10 cellular contexts compared by ENCODE assay signal in genomic region chr16:75254359-75254837, GRCh38. TPM values are rescaled to one million over a fixed set of nuclear protein-coding genes. Genes with fewer than 3 reads are reported as not detected.
DNase-seq lines count a peak whose midpoint lies in the region; ATAC-seq and TF ChIP-seq lines count a peak whose summit lies in the region.
"Had no signal": no experiment of that assay in that cellular context is flagged by ENCODE, and none has a peak within 500 bp of the region (broad histone marks: within the 10 kb centered on the region; RNA-seq: fewer than 3 reads in every experiment).

No MANE protein-coding gene starts in this region.

- peak; percentile 97 for DNase-seq in A172 (ENCODE audit: low spot score)
- DNase-seq in M059J (ENCODE audit: low read depth) = peak; percentile 74
- no peak for DNase-seq in endothelial cell (ENCODE audit: low spot score)
- peak; percentile 91 for DNase-seq in mesendoderm
- no peak for DNase-seq in DMS114 treated with DMSO at 0.1 percent for 48 hours (lab: John Stamatoyannopoulos, UW; ENCODE audit: unreplicated experiment)
- no peak for DNase-seq in NCI-H345 (lab: John Stamatoyannopoulos, UW)
- DNase-seq: activated B cell treated with CpG ODN at 0.5 μM for 24 hours had no signal

- no peaks in the 10 kb centered on the region for H3K9me3 Mint-ChIP-seq in endothelial cell (ENCODE audit: unreplicated experiment)
- H3K9me3 Mint-ChIP-seq: activated B cell treated with CpG ODN at 0.5 μM for 24 hours had no signal

- no CpG with 5 or more reads among the region's 5 CpGs for WGBS in mesendoderm (ENCODE audit: extremely low coverage, insufficient coverage, low lambda C conversion rate)

- peak overlapping the region; percentile 58 for H3K4ac ChIP-seq in mesendoderm (ENCODE audit: low read depth, low read length)

- peaks cover 58% of the 10 kb centered on the region for H3K4me1 Mint-ChIP-seq in endothelial cell (ENCODE audit: unreplicated experiment)

- H3K79me1 ChIP-seq in mesendoderm (ENCODE audit: low read length) = peaks cover 26% of the 10 kb centered on the region

- no peak overlapping the region for H3K4me2 ChIP-seq in mesendoderm (ENCODE audit: low read length)

- peak overlapping the region; percentile 47 for H3K9ac ChIP-seq in mesendoderm (ENCODE audit: low read length)
- H3K9ac ChIP-seq: BLaER1 treated with 17β-estradiol and CSF1 and Interleukin-3, amounts not matched to agents 10 nM and 100 nM had no signal

- H3K27me3 ChIP-seq in mesendoderm (ENCODE audit: insufficient read depth, low read length, poor library complexity) = no peaks in the 10 kb centered on the region

- H2BK120ac ChIP-seq in mesendoderm (ENCODE audit: low read depth, low read length) = no peak overlapping the region

- peaks cover 66% of the 10 kb centered on the region for H3K79me2 ChIP-seq in mesendoderm (ENCODE audit: control insufficient read depth, insufficient read depth, low read length)

- ATAC-seq in HG02885 (IDR thresholded peaks at IDR 0.05; ENCODE audit: poor library complexity, unreplicated experiment) = no peak
- ATAC-seq in HG03571 (IDR thresholded peaks at IDR 0.05; ENCODE audit: unreplicated experiment) = no peak

- peak overlapping the region; percentile 91 for H3K56ac ChIP-seq in mesendoderm (ENCODE audit: low read length)

- H2AK5ac ChIP-seq in mesendoderm (ENCODE audit: low read length) = peak overlapping the region; percentile 18

- peaks cover 7% of the 10 kb centered on the region for H3K36me3 Mint-ChIP-seq in endothelial cell (ENCODE audit: low read depth, unreplicated experiment)

- H3K27ac Mint-ChIP-seq in endothelial cell (ENCODE audit: unreplicated experiment) = peak overlapping the region; percentile 93
- H3K27ac Mint-ChIP-seq: activated B cell treated with CpG ODN at 0.5 μM for 24 hours had no signal

- H2BK15ac ChIP-seq in mesendoderm (replicated peaks; ENCODE audit: low read depth) = no peak overlapping the region

- H3K4me3 Mint-ChIP-seq in endothelial cell (ENCODE audit: unreplicated experiment) = peak overlapping the region; percentile 47
- H3K4me3 Mint-ChIP-seq: activated B cell treated with CpG ODN at 0.5 μM for 24 hours had no signal

- H3K23ac ChIP-seq in mesendoderm (ENCODE audit: low read length) = no peak overlapping the region

- no peak overlapping the region for H4K8ac ChIP-seq in mesendoderm (ENCODE audit: low read depth, low read length)

- peaks cover 21% of the 10 kb centered on the region for H3K27me3 Mint-ChIP-seq in endothelial cell (ENCODE audit: unreplicated experiment)

- no peak overlapping the region for H4K5ac ChIP-seq in mesendoderm (ENCODE audit: low read length)

- peak overlapping the region; percentile 92 for H3K27ac ChIP-seq in mesendoderm (ENCODE audit: low read depth, low read length)
- H3K27ac ChIP-seq: BLaER1 treated with 17β-estradiol and CSF1 and Interleukin-3, amounts not matched to agents 10 nM and 100 nM had no signal

- peak overlapping the region; percentile 96 for H2BK5ac ChIP-seq in mesendoderm (ENCODE audit: low read length)

- H3K18ac ChIP-seq in mesendoderm (ENCODE audit: low read length) = peak overlapping the region; percentile 13

- no peak overlapping the region for H3K4me3 ChIP-seq in mesendoderm (ENCODE audit: low read length)
- H3K4me3 ChIP-seq: BLaER1 treated with 17β-estradiol and CSF1 and Interleukin-3, amounts not matched to agents 10 nM and 100 nM had no signal

- peaks cover 48% of the 10 kb centered on the region for H3K4me1 ChIP-seq in mesendoderm (ENCODE audit: control insufficient read depth, low read depth, low read length)

- H3K36me3 ChIP-seq in mesendoderm (ENCODE audit: control insufficient read depth, insufficient read depth, low read length) = no peaks in the 10 kb centered on the region
- H3K36me3 ChIP-seq: BLaER1 treated with 17β-estradiol and CSF1 and Interleukin-3, amounts not matched to agents 10 nM and 100 nM had no signal

- no peak for TF ChIP-seq CTCF in endothelial cell (IDR thresholded peaks at IDR 0.05; ENCODE audit: unreplicated experiment)

RNA-seq across cellular contexts. Expression of gene BCAR1, which starts 3.0 kb away (rescaled TPM):
- 85.8 and 106 TPM in 2 replicates for total RNA-seq in A172 (2014; rRNA removed; shearing (Covaris generic))
- total RNA-seq in M059J (2014; rRNA removed; shearing (Covaris generic)) = 47.3 and 80.5 TPM in 2 replicates
- total RNA-seq in endothelial cell (ENCODE audit: unreplicated experiment) = 182 TPM
- 108 TPM for polyA plus RNA-seq in mesendoderm (2013, experiment 1 of 2)
- polyA plus RNA-seq in mesendoderm (2013, experiment 2 of 2) = 108 TPM
- total RNA-seq: activated B cell treated with CpG ODN at 0.5 μM for 24 hours had no signal

RNA-seq across cellular contexts. Expression of gene CTRB1, which starts 35.6 kb away (rescaled TPM):
- total RNA-seq in A172 (2014; rRNA removed; shearing (Covaris generic)) = not detected in 2 replicates
- total RNA-seq in M059J (2014; rRNA removed; shearing (Covaris generic)) = not detected in 2 replicates
- not detected for total RNA-seq in endothelial cell (ENCODE audit: unreplicated experiment)
- polyA plus RNA-seq in mesendoderm (2013, experiment 1 of 2) = not detected
- polyA plus RNA-seq in mesendoderm (2013, experiment 2 of 2) = 0.04 TPM
- total RNA-seq: activated B cell treated with CpG ODN at 0.5 μM for 24 hours had no signal

RNA-seq across cellular contexts. Expression of gene CTRB2, which starts 47.4 kb away (rescaled TPM):
- total RNA-seq in A172 (2014; rRNA removed; shearing (Covaris generic)) = not detected in 2 replicates
- not detected in 2 replicates for total RNA-seq in M059J (2014; rRNA removed; shearing (Covaris generic))
- not detected for total RNA-seq in endothelial cell (ENCODE audit: unreplicated experiment)
- polyA plus RNA-seq in mesendoderm (2013, experiment 1 of 2) = 0.06 TPM
- not detected for polyA plus RNA-seq in mesendoderm (2013, experiment 2 of 2)
- total RNA-seq: activated B cell treated with CpG ODN at 0.5 μM for 24 hours had no signal

Comparison
In these comparisons a context has a peak if more than half of its experiments do, and no peak if none do; other contexts are left out.
1. DNase-seq: peak in A172 (single experiment), M059J (single experiment) and mesendoderm (single experiment); none in endothelial cell (single experiment), DMS114 treated with DMSO at 0.1 percent for 48 hours (single experiment) and NCI-H345 (single experiment).